In genomic region chrX:151082077-151082948, GRCh38 we compare ENCODE assay signal across 8 cellular contexts.
DNase-seq lines count a peak whose midpoint lies in the region; ATAC-seq lines count a peak whose summit lies in the region.

No MANE protein-coding gene starts in this region.

- H3K4ac ChIP-seq in mesenchymal stem cell (ENCODE audit: low read depth in 1 of 2, low read length in 2 of 2): no peak overlapping the region

- H3K4me3 ChIP-seq in effector memory CD4-positive, alpha-beta T cell (ENCODE audit: insufficient read depth, low read depth, low read length, poor library complexity, severe bottlenecking): no peak overlapping the region
- H3K4me3 ChIP-seq in mesenchymal stem cell (ENCODE audit: insufficient read depth in 1 of 2, low read depth in 1 of 2, low read length in 2 of 2): no peak overlapping the region

- DNase-seq in AG20443 (ENCODE audit: low spot score): peak; percentile 84
- peak; percentile 25 to 56 for DNase-seq in NCI-H446 (lab: John Stamatoyannopoulos, UW)
- peak; percentile 39 to 50 for DNase-seq in activated CD4-positive, alpha-beta T cell treated with anti-CD3 and anti-CD28 coated beads, Interleukin-2, amount 50 U/mL, for 4 hours
- peak; percentile 6 to 23 (median 15) for DNase-seq in effector memory CD4-positive, alpha-beta T cell
- DNase-seq in mesenchymal stem cell: peak; percentile 47
- DNase-seq in stimulated activated CD8-positive, alpha-beta memory T cell treated with anti-CD3 and anti-CD28 coated beads, Interleukin-15, amount 100 ng/mL, for 48 hours (ENCODE audit: low read depth in 2 of 2): peak; percentile 21 to 27

- H3K36me3 ChIP-seq in effector memory CD4-positive, alpha-beta T cell (ENCODE audit: control insufficient read depth, insufficient read depth, low read length): no peaks in the 10 kb centered on the region
- no peaks in the 10 kb centered on the region for H3K36me3 ChIP-seq in mesenchymal stem cell (ENCODE audit: control insufficient read depth in 1 of 2, insufficient read depth in 2 of 2, low read depth in 1 of 2, low read length in 2 of 2)

- H3K9ac ChIP-seq in mesenchymal stem cell (ENCODE audit: low read length): peak overlapping the region; percentile 45

- ATAC-seq in GM18867 (IDR thresholded peaks at IDR 0.05; ENCODE audit: unreplicated experiment) (peak; percentile 94), HG03097 (IDR thresholded peaks at IDR 0.05; ENCODE audit: low FRiP score, unreplicated experiment) (peak; percentile 75)

- 15% methylated on average over 24 of the region's 41 CpGs for WGBS in mesenchymal stem cell

- H2BK5ac ChIP-seq in mesenchymal stem cell (ENCODE audit: low read depth, low read length, poor library complexity, severe bottlenecking): no peak overlapping the region

- no peak overlapping the region for H3K18ac ChIP-seq in mesenchymal stem cell (ENCODE audit: low read depth in 1 of 2, low read length in 2 of 2)

- H2BK12ac ChIP-seq in mesenchymal stem cell (ENCODE audit: low read length in 2 of 2): no peak overlapping the region

- no peak overlapping the region for H3K23ac ChIP-seq in mesenchymal stem cell (ENCODE audit: low read length in 2 of 2)

- H3K4me1 ChIP-seq in effector memory CD4-positive, alpha-beta T cell (ENCODE audit: control insufficient read depth, insufficient read depth, low read length, poor library complexity, severe bottlenecking): peaks cover 6% of the 10 kb centered on the region
- peaks cover 2% of the 10 kb centered on the region for H3K4me1 ChIP-seq in mesenchymal stem cell (ENCODE audit: control insufficient read depth, insufficient read depth, low read depth, low read length)

- peak overlapping the region; percentile 59 for H3K4me2 ChIP-seq in mesenchymal stem cell (ENCODE audit: low read length, poor library complexity, severe bottlenecking)

- no peak overlapping the region for H3K14ac ChIP-seq in mesenchymal stem cell (ENCODE audit: low read length in 2 of 2)

- no peak overlapping the region for H2AK5ac ChIP-seq in mesenchymal stem cell (ENCODE audit: low read length, severe bottlenecking)

- H4K8ac ChIP-seq in mesenchymal stem cell (ENCODE audit: low read length): no peak overlapping the region

- H3K27me3 ChIP-seq in effector memory CD4-positive, alpha-beta T cell (replicated peaks; ENCODE audit: control insufficient read depth, insufficient read depth, low read length, poor library complexity, severe bottlenecking): peaks cover 3% of the 10 kb centered on the region
- peaks cover 2 to 48% of the 10 kb centered on the region in 2 experiments for H3K27me3 ChIP-seq in mesenchymal stem cell (ENCODE audit: control insufficient read depth in 1 of 2, insufficient read depth in 1 of 2, low read length in 2 of 2)

- no peaks in the 10 kb centered on the region for H3K79me1 ChIP-seq in mesenchymal stem cell (replicated peaks; ENCODE audit: low read length, poor library complexity, severe bottlenecking)

- H2AFZ ChIP-seq in mesenchymal stem cell (ENCODE audit: low read depth, low read length): peak overlapping the region; percentile 85

- H3K27ac ChIP-seq in effector memory CD4-positive, alpha-beta T cell (ENCODE audit: insufficient read depth, low read length, poor library complexity, severe bottlenecking): no peak overlapping the region
- H3K27ac ChIP-seq in mesenchymal stem cell (ENCODE audit: low read length, poor library complexity, severe bottlenecking): no peak overlapping the region

- no peaks in the 10 kb centered on the region for H3K9me3 ChIP-seq in effector memory CD4-positive, alpha-beta T cell (ENCODE audit: control insufficient read depth, low read length)
- H3K9me3 ChIP-seq in mesenchymal stem cell (ENCODE audit: control insufficient read depth, low read length): no peaks in the 10 kb centered on the region

- H4K91ac ChIP-seq in mesenchymal stem cell (ENCODE audit: low read length): no peak overlapping the region

- H2BK120ac ChIP-seq in mesenchymal stem cell (ENCODE audit: low read depth, low read length): no peak overlapping the region

- no peak overlapping the region for H2BK15ac ChIP-seq in mesenchymal stem cell (ENCODE audit: low read depth, poor library complexity, severe bottlenecking)

Comparison
In these comparisons a context has a peak if more than half of its experiments do, and no peak if none do; other contexts are left out.
1. DNase-seq: peak in every context shown above with its lines; median percentile 84 in AG20443; 47 in mesenchymal stem cell; 44 in activated CD4-positive, alpha-beta T cell treated with anti-CD3 and anti-CD28 coated beads, Interleukin-2, amount 50 U/mL, for 4 hours; 40 in NCI-H446; 24 in stimulated activated CD8-positive, alpha-beta memory T cell treated with anti-CD3 and anti-CD28 coated beads, Interleukin-15, amount 100 ng/mL, for 48 hours; 15 in effector memory CD4-positive, alpha-beta T cell.